In genomic region chr13:40479196-40479845, GRCh38 we compare ENCODE assay signal across 1 cellular context.
TF ChIP-seq lines count a peak whose summit lies in the region.

No MANE protein-coding gene starts in this region.

TF ChIP-seq in HepG2, 621 proteins besides CTCF, POLR2A, EP300 and RAD21 (continued from another document):
- TF ChIP-seq ZNF687 (CRISPR knock-in tag; IDR thresholded peaks at IDR 0.05), result peak; percentile 51
- no peak for TF ChIP-seq ZNF782 (CRISPR knock-in tag; IDR thresholded peaks at IDR 0.05; ENCODE audit: borderline replicate concordance)
- TF ChIP-seq ZFX (CRISPR knock-in tag; IDR thresholded peaks at IDR 0.05; ENCODE audit: low read depth), result peak; percentile 8; the same call in 1 of the 2 replicates
- TF ChIP-seq BATF2 (CRISPR knock-in tag; IDR thresholded peaks at IDR 0.05), result no peak
- TF ChIP-seq GFI1 (CRISPR knock-in tag; IDR thresholded peaks at IDR 0.05; ENCODE audit: borderline replicate concordance), result no peak
- TF ChIP-seq HOXA7 (CRISPR knock-in tag; IDR thresholded peaks at IDR 0.05), result no peak
- TF ChIP-seq POLR2G (IDR thresholded peaks at IDR 0.05; ENCODE audit: low read depth, low read length), result no peak
- peak; percentile 94 for TF ChIP-seq ZBTB38 (CRISPR knock-in tag; IDR thresholded peaks at IDR 0.05)
- TF ChIP-seq ZNF501 (CRISPR knock-in tag; IDR thresholded peaks at IDR 0.05), result peak; percentile 73; the same call in 1 of the 2 replicates
- TF ChIP-seq SNAPC4 (CRISPR knock-in tag; IDR thresholded peaks at IDR 0.05), result 0 out of 2 replicates have a peak, but pooled peaks have one; percentile 16
- TF ChIP-seq SUZ12 (IDR thresholded peaks at IDR 0.05; ENCODE audit: low read depth, low read length), result no peak
- TF ChIP-seq FOSL2 (CRISPR knock-in tag; IDR thresholded peaks at IDR 0.05), result no peak
- no peak for TF ChIP-seq ERF (CRISPR knock-in tag; IDR thresholded peaks at IDR 0.05)
- no peak for TF ChIP-seq E2F1 (CRISPR knock-in tag; IDR thresholded peaks at IDR 0.05)
